ENCODE assay signal across 8 cellular contexts in genomic region chr19:11674067-11674492, GRCh38.
DNase-seq lines count a peak whose midpoint lies in the region; ATAC-seq and TF ChIP-seq lines count a peak whose summit lies in the region.

No MANE protein-coding gene starts in this region.

- no peaks in the 10 kb centered on the region for H3K36me3 Mint-ChIP-seq in activated naive CD8-positive, alpha-beta T cell treated with anti-CD3 and anti-CD28 coated beads, Interleukin-2, amount 10 ng/mL, durations not matched to agents 7 days and 5 days
- H3K36me3 Mint-ChIP-seq in neural progenitor cell, result peaks cover 59% of the 10 kb centered on the region
- no peaks in the 10 kb centered on the region for H3K36me3 Mint-ChIP-seq in activated CD4-positive, alpha-beta memory T cell treated with anti-CD3 and anti-CD28 coated beads for 36 hours

- DNase-seq in activated naive CD8-positive, alpha-beta T cell treated with anti-CD3 and anti-CD28 coated beads, Interleukin-2, amount 10 ng/mL, durations not matched to agents 7 days and 5 days, result no peak
- DNase-seq in right atrium auricular region (ENCODE audit: low spot score), result no peak
- no peak for DNase-seq in neural progenitor cell (ENCODE audit: low spot score)
- no peak for DNase-seq in activated CD4-positive, alpha-beta memory T cell treated with anti-CD3 and anti-CD28 coated beads for 36 hours
- DNase-seq in NCI-H2081 (lab: John Stamatoyannopoulos, UW), result no peak
- DNase-seq in mucosa of gallbladder (ENCODE audit: low spot score), result no peak

- H3K4me3 Mint-ChIP-seq in activated naive CD8-positive, alpha-beta T cell treated with anti-CD3 and anti-CD28 coated beads, Interleukin-2, amount 10 ng/mL, durations not matched to agents 7 days and 5 days, result peak overlapping the region; percentile 57
- H3K4me3 Mint-ChIP-seq in neural progenitor cell, result no peak overlapping the region
- no peak overlapping the region for H3K4me3 Mint-ChIP-seq in activated CD4-positive, alpha-beta memory T cell treated with anti-CD3 and anti-CD28 coated beads for 36 hours

- H2AFZ ChIP-seq in ACC112 (ENCODE audit: low read length, unreplicated experiment) (no peak overlapping the region), neural progenitor cell (replicated peaks) (peak overlapping the region; percentile 81)

- CTCF ChIA-PET in activated CD4-positive, alpha-beta memory T cell treated with anti-CD3 and anti-CD28 coated beads for 36 hours (lab: Charles Lee), result no interaction called here

- no peak overlapping the region for H3K9ac ChIP-seq in neural progenitor cell

- intact Hi-C loops in activated CD4-positive, alpha-beta memory T cell treated with anti-CD3 and anti-CD28 coated beads for 36 hours (cut with micrococcal nuclease), result no loop called here

- H3K79me2 ChIP-seq in ACC112 (ENCODE audit: control insufficient read depth, insufficient read depth, low read length, unreplicated experiment) (no peaks in the 10 kb centered on the region), neural progenitor cell (ENCODE audit: low read depth) (no peaks in the 10 kb centered on the region)

- no peaks in the 10 kb centered on the region for H3K36me3 ChIP-seq in ACC112 (ENCODE audit: insufficient read depth, low read length)
- H3K36me3 ChIP-seq in right atrium auricular region, result no peaks in the 10 kb centered on the region
- no peaks in the 10 kb centered on the region for H3K36me3 ChIP-seq in neural progenitor cell

- H4K20me1 ChIP-seq in neural progenitor cell (ENCODE audit: low read depth), result no peaks in the 10 kb centered on the region

- peaks cover 5% of the 10 kb centered on the region for H3K4me1 Mint-ChIP-seq in activated naive CD8-positive, alpha-beta T cell treated with anti-CD3 and anti-CD28 coated beads, Interleukin-2, amount 10 ng/mL, durations not matched to agents 7 days and 5 days
- no peaks in the 10 kb centered on the region for H3K4me1 Mint-ChIP-seq in neural progenitor cell
- H3K4me1 Mint-ChIP-seq in activated CD4-positive, alpha-beta memory T cell treated with anti-CD3 and anti-CD28 coated beads for 36 hours (ENCODE audit: low read depth), result peaks cover 4% of the 10 kb centered on the region

- H3K4me1 ChIP-seq in ACC112 (ENCODE audit: control insufficient read depth, insufficient read depth, low read length, unreplicated experiment) (no peaks in the 10 kb centered on the region), right atrium auricular region (peaks cover 0 to 8% of the 10 kb centered on the region in 2 donors), neural progenitor cell (no peaks in the 10 kb centered on the region)

- H3K4me3 ChIP-seq in ACC112 (ENCODE audit: low read depth, low read length) (peak overlapping the region; percentile 49), right atrium auricular region (peak overlapping the region; percentile 45 to 56), neural progenitor cell (peak overlapping the region; percentile 56)

- H3K4me2 ChIP-seq in neural progenitor cell, result peak overlapping the region; percentile 69

- H3K27me3 ChIP-seq in ACC112 (ENCODE audit: insufficient read depth, low read length) (no peaks in the 10 kb centered on the region), right atrium auricular region (no peaks in the 10 kb centered on the region), neural progenitor cell (peaks cover 12% of the 10 kb centered on the region)

- H3F3A ChIP-seq in neural progenitor cell (ENCODE audit: low read depth), result no peaks in the 10 kb centered on the region

- TF ChIP-seq CTCF in right atrium auricular region (IDR thresholded peaks at IDR 0.05) (no peak), neural progenitor cell (IDR thresholded peaks at IDR 0.05) (peak; percentile 36)

- H3K9me3 Mint-ChIP-seq in activated naive CD8-positive, alpha-beta T cell treated with anti-CD3 and anti-CD28 coated beads, Interleukin-2, amount 10 ng/mL, durations not matched to agents 7 days and 5 days, result peaks cover 11% of the 10 kb centered on the region
- H3K9me3 Mint-ChIP-seq in neural progenitor cell, result peaks cover 74% of the 10 kb centered on the region
- H3K9me3 Mint-ChIP-seq in activated CD4-positive, alpha-beta memory T cell treated with anti-CD3 and anti-CD28 coated beads for 36 hours, result peaks cover 11% of the 10 kb centered on the region

- H3K27ac ChIP-seq in ACC112 (ENCODE audit: low read depth, low read length), result no peak overlapping the region
- H3K27ac ChIP-seq in right atrium auricular region, result peak overlapping the region in 1 of 2 donors; percentile 38
- no peak overlapping the region for H3K27ac ChIP-seq in neural progenitor cell

- no peak overlapping the region for H3K27ac Mint-ChIP-seq in activated naive CD8-positive, alpha-beta T cell treated with anti-CD3 and anti-CD28 coated beads, Interleukin-2, amount 10 ng/mL, durations not matched to agents 7 days and 5 days
- no peak overlapping the region for H3K27ac Mint-ChIP-seq in neural progenitor cell
- no peak overlapping the region for H3K27ac Mint-ChIP-seq in activated CD4-positive, alpha-beta memory T cell treated with anti-CD3 and anti-CD28 coated beads for 36 hours

- no peak for ATAC-seq in activated naive CD8-positive, alpha-beta T cell treated with anti-CD3 and anti-CD28 coated beads, Interleukin-2, amount 10 ng/mL, durations not matched to agents 7 days and 5 days (ENCODE audit: low read depth)
- ATAC-seq in HG02763 (IDR thresholded peaks at IDR 0.05; ENCODE audit: unreplicated experiment), result no peak

- H3K27me3 Mint-ChIP-seq in activated naive CD8-positive, alpha-beta T cell treated with anti-CD3 and anti-CD28 coated beads, Interleukin-2, amount 10 ng/mL, durations not matched to agents 7 days and 5 days, result peaks cover 13% of the 10 kb centered on the region
- no peaks in the 10 kb centered on the region for H3K27me3 Mint-ChIP-seq in neural progenitor cell (ENCODE audit: insufficient read depth, low read depth)
- peaks cover 24% of the 10 kb centered on the region for H3K27me3 Mint-ChIP-seq in activated CD4-positive, alpha-beta memory T cell treated with anti-CD3 and anti-CD28 coated beads for 36 hours

- H3K9me3 ChIP-seq in right atrium auricular region, result no peaks in the 10 kb centered on the region
- no peaks in the 10 kb centered on the region for H3K9me3 ChIP-seq in neural progenitor cell (ENCODE audit: low read depth)

- POLR2A ChIA-PET in activated naive CD8-positive, alpha-beta T cell treated with anti-CD3 and anti-CD28 coated beads, Interleukin-2, amount 10 ng/mL, durations not matched to agents 7 days and 5 days (lab: Charles Lee), result no interaction called here
- POLR2A ChIA-PET in activated CD4-positive, alpha-beta memory T cell treated with anti-CD3 and anti-CD28 coated beads for 36 hours (lab: Charles Lee), result no interaction called here
